ENCODE assay signal across 28 cellular contexts in the genomic region with DNA sequence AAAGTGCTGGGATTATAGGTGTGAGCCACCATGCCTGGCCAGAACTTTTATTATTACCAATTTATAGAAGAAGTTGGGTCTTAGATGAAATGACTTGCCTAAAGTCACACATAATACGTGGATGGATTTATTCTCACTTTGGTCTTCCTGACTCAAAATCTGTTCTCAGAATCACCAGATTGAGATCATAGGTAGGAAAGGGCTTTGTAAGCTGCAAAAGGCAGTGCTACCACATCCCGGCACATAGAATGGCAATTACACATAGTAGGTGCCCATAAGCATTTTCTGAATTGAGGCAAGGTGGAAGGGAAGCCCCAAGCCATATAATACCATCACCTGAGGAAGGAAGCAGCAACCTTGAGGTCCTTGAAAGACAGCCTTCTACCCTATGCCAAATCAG.
"Had no signal": no experiment of that assay in that cellular context is flagged by ENCODE, and none has a peak within 500 bp of the region (broad histone marks: within the 10 kb centered on the region; RNA-seq: fewer than 3 reads in every experiment).

No MANE protein-coding gene starts in this region.

- H3K4me3 ChIP-seq: adrenal gland, SJCRH30, SK-N-MC had no signal

- H3K9me3 ChIP-seq: adrenal gland, SJCRH30 had no signal

- H3K27ac Mint-ChIP-seq: activated CD4-positive, alpha-beta T cell treated with anti-CD3 and anti-CD28 coated beads, Interleukin-2, amount 10 ng/mL, durations not matched to agents 7 days and 5 days; activated naive CD4-positive, alpha-beta T cell treated with anti-CD3 and anti-CD28 coated beads, Interleukin-2, amount 50 U/mL, for 24 hours; brain; IgD-negative memory B cell had no signal

- H3K27me3 ChIP-seq: adrenal gland, SJCRH30 had no signal

- H3K36me3 ChIP-seq: adrenal gland, SJCRH30, WERI-Rb-1 had no signal

- H3K27me3 Mint-ChIP-seq: activated CD4-positive, alpha-beta T cell treated with anti-CD3 and anti-CD28 coated beads, Interleukin-2, amount 10 ng/mL, durations not matched to agents 7 days and 5 days; activated naive CD4-positive, alpha-beta T cell treated with anti-CD3 and anti-CD28 coated beads, Interleukin-2, amount 50 U/mL, for 24 hours; IgD-negative memory B cell had no signal

- H3K4me3 Mint-ChIP-seq: activated CD4-positive, alpha-beta T cell treated with anti-CD3 and anti-CD28 coated beads, Interleukin-2, amount 10 ng/mL, durations not matched to agents 7 days and 5 days; activated naive CD4-positive, alpha-beta T cell treated with anti-CD3 and anti-CD28 coated beads, Interleukin-2, amount 50 U/mL, for 24 hours; activated T-cell treated with anti-CD3 and anti-CD28 coated beads, Interleukin-2, amount 50 U/mL, for 4 hours; brain; IgD-negative memory B cell had no signal

- H3K36me3 Mint-ChIP-seq: brain had no signal

- ATAC-seq: activated T-cell treated with anti-CD3 and anti-CD28 coated beads, Interleukin-2, amount 50 U/mL, for 4 hours; Panc1 had no signal

- DNase-seq: activated CD4-positive, alpha-beta T cell treated with anti-CD3 and anti-CD28 coated beads for 1 hour; activated CD4-positive, alpha-beta T cell treated with anti-CD3 and anti-CD28 coated beads, Interleukin-2, amount 10 ng/mL, durations not matched to agents 7 days and 5 days; activated CD4-positive, alpha-beta T cell treated with anti-CD3 and anti-CD28 coated beads, Interleukin-2, amount 50 U/mL, for 48 hours; activated CD4-positive, CD25-positive, alpha-beta regulatory T cell; activated CD8-positive, alpha-beta memory T cell treated with anti-CD3 and anti-CD28 coated beads for 24 hours; activated effector memory CD4-positive, alpha-beta T cell treated with anti-CD3 and anti-CD28 coated beads, Interleukin-2, amount 50 U/mL, for 16 hours; activated naive CD4-positive, alpha-beta T cell; activated T-cell treated with anti-CD3 and anti-CD28 coated beads, Interleukin-2, amount 50 U/mL, for 4 hours; adrenal gland; caudate nucleus; cerebellar nuclear complex; Karpas-422; KBM-7; NCI-H1105; NCI-H1436 treated with DMSO at 0.1 percent for 48 hours; NCI-H1694 treated with DMSO at 0.1 percent for 48 hours; NCI-H2029; NCI-H345; NCI-H524 treated with DMSO at 0.1 percent for 48 hours; SHP77; SJCRH30; T1000; WERI-Rb-1 had no signal

- H3K9me3 Mint-ChIP-seq: activated CD4-positive, alpha-beta T cell treated with anti-CD3 and anti-CD28 coated beads, Interleukin-2, amount 10 ng/mL, durations not matched to agents 7 days and 5 days; activated naive CD4-positive, alpha-beta T cell treated with anti-CD3 and anti-CD28 coated beads, Interleukin-2, amount 50 U/mL, for 24 hours; activated T-cell treated with anti-CD3 and anti-CD28 coated beads, Interleukin-2, amount 50 U/mL, for 4 hours; brain; IgD-negative memory B cell had no signal

- H3K27ac ChIP-seq: adrenal gland, SJCRH30, SK-N-MC, WERI-Rb-1 had no signal
